ENCODE assay signal across 1 cellular context in genomic region chr9:129614932-129615331, GRCh38.
A peak's percentile ranks its signal among the peaks of the same experiment; 100 is the strongest.
TF ChIP-seq lines count a peak whose summit lies in the region.

No MANE protein-coding gene starts in this region.

TF ChIP-seq in HepG2, 621 proteins besides CTCF, POLR2A, EP300 and RAD21:
- no peak for TF ChIP-seq IKZF4 (CRISPR knock-in tag; IDR thresholded peaks at IDR 0.05; ENCODE audit: borderline replicate concordance, low read depth, not compliant biosample characterization)
- 0 out of 2 replicates have a peak, but pooled peaks have one; percentile 59 for TF ChIP-seq ZNF326 (CRISPR knock-in tag; IDR thresholded peaks at IDR 0.05; ENCODE audit: borderline replicate concordance)
TF ChIP-seq in HepG2: peak in this region for 1.
